In the genomic region with DNA sequence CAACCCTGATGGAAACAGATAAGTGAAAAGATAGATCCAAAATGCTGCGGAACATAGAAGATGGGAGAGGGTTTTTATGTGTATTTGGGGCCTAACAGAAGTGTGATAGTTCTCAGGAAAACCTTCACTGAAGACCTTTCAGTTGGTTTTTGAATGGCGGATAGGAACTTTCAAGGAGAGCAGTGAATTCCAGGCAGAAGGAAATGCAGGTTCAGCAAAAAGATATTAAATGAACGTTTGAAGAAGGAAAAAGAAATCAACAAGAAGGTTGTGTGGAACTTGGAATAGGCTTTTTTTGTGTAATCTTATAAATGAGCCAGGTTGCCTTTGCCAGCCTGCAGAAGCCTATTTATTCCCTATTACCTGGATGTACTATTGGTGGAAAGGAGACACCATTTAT, we compare ENCODE assay signal across 19 cellular contexts. TPM values are rescaled to one million over a fixed set of nuclear protein-coding genes. Genes with fewer than 3 reads are reported as not detected.
A peak's percentile ranks its signal among the peaks of the same experiment; 100 is the strongest.
DNase-seq lines count a peak whose midpoint lies in the region; ATAC-seq and TF ChIP-seq lines count a peak whose summit lies in the region.
"Had no signal": no experiment of that assay in that cellular context is flagged by ENCODE, and none has a peak within 500 bp of the region (broad histone marks: within the 10 kb centered on the region; RNA-seq: fewer than 3 reads in every experiment).

No MANE protein-coding gene starts in this region.

- peak overlapping the region; percentile 72 for H3K9ac ChIP-seq in SU-DHL-6 (ENCODE audit: low read length)

- H3F3A ChIP-seq in SU-DHL-6 (ENCODE audit: insufficient read depth), result peaks cover 15% of the 10 kb centered on the region

- H3K4me3 ChIP-seq in SU-DHL-6 (ENCODE audit: insufficient read depth, low read length, poor library complexity, severe bottlenecking), result peak overlapping the region; percentile 98
- no peak overlapping the region for H3K4me3 ChIP-seq in hepatocyte
- H3K4me3 ChIP-seq in heart left ventricle, result peak overlapping the region in 3 of 12 donors; percentile 81 to 88 (median 85)

- intact Hi-C loops in heart left ventricle (cut with DNase I), result loop anchor here in 2 of 10 donors (10.0 kb wide), 3 partner anchors 357 to 443 kb away; a partner anchor contains a TSS

- no peaks in the 10 kb centered on the region for H3K9me3 Mint-ChIP-seq in stimulated activated naive CD8-positive, alpha-beta T cell treated with anti-CD3 and anti-CD28 coated beads, Interleukin-15, amount 100 ng/mL, for 72 hours
- H3K9me3 Mint-ChIP-seq: activated T-helper 2 cell treated with anti-CD3 and anti-CD28 coated beads, Interferon-gamma antibody, Interleukin-2, Interleukin-4, amounts not matched to agents 10 μg/mL and 5 μg/mL and 100 μg/mL, durations not matched to agents 14 hours and 24 hours and 36 hours had no signal

- no peaks in the 10 kb centered on the region for H3K27me3 Mint-ChIP-seq in stimulated activated naive CD8-positive, alpha-beta T cell treated with anti-CD3 and anti-CD28 coated beads, Interleukin-15, amount 100 ng/mL, for 72 hours

- H2AFZ ChIP-seq in SU-DHL-6 (ENCODE audit: low read depth, low read length, severe bottlenecking) (no peak overlapping the region), hepatocyte (no peak overlapping the region)

- H3K27ac ChIP-seq in SU-DHL-6 (ENCODE audit: low read depth, low read length), result no peak overlapping the region
- no peak overlapping the region for H3K27ac ChIP-seq in hepatocyte
- no peak overlapping the region for H3K27ac ChIP-seq in heart left ventricle

- H3K27ac Mint-ChIP-seq in stimulated activated naive CD8-positive, alpha-beta T cell treated with anti-CD3 and anti-CD28 coated beads, Interleukin-15, amount 100 ng/mL, for 72 hours, result peak overlapping the region in 1 of 2 donors; percentile 38
- H3K27ac Mint-ChIP-seq: activated T-helper 2 cell treated with anti-CD3 and anti-CD28 coated beads, Interferon-gamma antibody, Interleukin-2, Interleukin-4, amounts not matched to agents 10 μg/mL and 5 μg/mL and 100 μg/mL, durations not matched to agents 14 hours and 24 hours and 36 hours had no signal

- TF ChIP-seq POLR2A in erythroblast (IDR thresholded peaks at IDR 0.05; ENCODE audit: low read length) (no peak), heart left ventricle (IDR thresholded peaks at IDR 0.05) (no peak)

- peaks cover 41% of the 10 kb centered on the region for H3K4me1 Mint-ChIP-seq in stimulated activated naive CD8-positive, alpha-beta T cell treated with anti-CD3 and anti-CD28 coated beads, Interleukin-15, amount 100 ng/mL, for 72 hours

- H3K9me2 ChIP-seq in SU-DHL-6 (replicated peaks; ENCODE audit: insufficient read depth, low read length) (no peaks in the 10 kb centered on the region), hepatocyte (replicated peaks; ENCODE audit: insufficient read depth) (no peaks in the 10 kb centered on the region)

- H3K4me3 Mint-ChIP-seq in stimulated activated naive CD8-positive, alpha-beta T cell treated with anti-CD3 and anti-CD28 coated beads, Interleukin-15, amount 100 ng/mL, for 72 hours, result peak overlapping the region; percentile 92 to 93

- H3K79me2 ChIP-seq in SU-DHL-6 (ENCODE audit: insufficient read depth, low read length) (peaks cover 81% of the 10 kb centered on the region), hepatocyte (peaks cover 77% of the 10 kb centered on the region)

- no peak for TF ChIP-seq CTCF in SU-DHL-6 (IDR thresholded peaks at IDR 0.05; ENCODE audit: insufficient read depth, low read length, poor library complexity, severe bottlenecking)
- TF ChIP-seq CTCF in hepatocyte (IDR thresholded peaks at IDR 0.05; ENCODE audit: poor library complexity), result no peak
- no peak for TF ChIP-seq CTCF in GM13977 (IDR thresholded peaks at IDR 0.05; ENCODE audit: extremely low read depth, insufficient read depth, missing control alignments)
- TF ChIP-seq CTCF in heart left ventricle (IDR thresholded peaks at IDR 0.05), result no peak

- H3K27me3 ChIP-seq in SU-DHL-6 (ENCODE audit: low read length), result no peaks in the 10 kb centered on the region
- no peaks in the 10 kb centered on the region for H3K27me3 ChIP-seq in hepatocyte
- no peaks in the 10 kb centered on the region for H3K27me3 ChIP-seq in heart left ventricle

- 89% methylated on average over 3 of the region's 3 CpGs for WGBS in hepatocyte (ENCODE audit: low lambda C conversion rate, missing lambda C conversion rate)
- 51 to 75% (median 68%) methylated on average over 3 of the region's 3 CpGs for WGBS in heart left ventricle, 4 donors

- H3K4me2 ChIP-seq in SU-DHL-6 (ENCODE audit: low read depth, low read length, poor library complexity, severe bottlenecking), result peak overlapping the region; percentile 98
- H3K4me2 ChIP-seq in hepatocyte, result peak overlapping the region; percentile 86

- no peak for ATAC-seq in stimulated activated naive CD8-positive, alpha-beta T cell treated with anti-CD3 and anti-CD28 coated beads, Interleukin-15, amount 100 ng/mL, for 72 hours
- no peak for ATAC-seq in stimulated activated naive CD8-positive, alpha-beta T cell treated with anti-CD3 and anti-CD28 coated beads, Interleukin-15, Interleukin-2, amounts not matched to agents 100 U/mL and 50 U/mL, for 24 hours
- ATAC-seq in heart left ventricle, result no peak
- ATAC-seq: HCT116 had no signal

- in situ Hi-C loops in GM13977 (cut with MboI; ENCODE audit: low pct_unique_long_range_greater_than_20kb, low sequenced_read_pairs, unreplicated experiment), result no loop called here

- H3K4me1 ChIP-seq in hepatocyte (ENCODE audit: insufficient read depth), result peaks cover 6% of the 10 kb centered on the region
- H3K4me1 ChIP-seq in heart left ventricle, result peaks cover 0 to 39% (median 27%) of the 10 kb centered on the region in 12 donors

- H3K36me3 ChIP-seq in SU-DHL-6 (ENCODE audit: low read length), result no peaks in the 10 kb centered on the region
- H3K36me3 ChIP-seq in hepatocyte (replicated peaks; ENCODE audit: insufficient read depth, low read depth), result no peaks in the 10 kb centered on the region
- H3K36me3 ChIP-seq in heart left ventricle, result no peaks in the 10 kb centered on the region

- no peak for DNase-seq in stimulated activated naive CD8-positive, alpha-beta T cell treated with anti-CD3 and anti-CD28 coated beads, Interleukin-15, amount 100 ng/mL, for 72 hours
- no peak for DNase-seq in stimulated activated naive CD8-positive, alpha-beta T cell treated with anti-CD3 and anti-CD28 coated beads, Interleukin-15, Interleukin-2, amounts not matched to agents 100 U/mL and 50 U/mL, for 24 hours
- DNase-seq in hepatocyte (ENCODE audit: low spot score), result no peak
- DNase-seq in erythroblast (lab: John Stamatoyannopoulos, UW), result no peak
- no peak for DNase-seq in GM13977 (ENCODE audit: low spot score)
- no peak for DNase-seq in heart left ventricle
- no peak for DNase-seq in inferior parietal cortex (ENCODE audit: extremely low spot score)
- DNase-seq: activated CD4-positive, alpha-beta T cell treated with anti-CD3 and anti-CD28 coated beads for 48 hours; DMS53; effector memory CD4-positive, alpha-beta T cell; foreskin melanocyte; mesendoderm; NCI-H187 treated with DMSO at 0.1 percent for 48 hours; NCI-H524; posterior cingulate gyrus; substantia nigra had no signal

- no peaks in the 10 kb centered on the region for H4K20me1 ChIP-seq in SU-DHL-6 (ENCODE audit: low read depth, low read length)
- H4K20me1 ChIP-seq in hepatocyte (ENCODE audit: insufficient read depth, poor library complexity, severe bottlenecking), result no peaks in the 10 kb centered on the region

- no peaks in the 10 kb centered on the region for H3K9me3 ChIP-seq in SU-DHL-6 (ENCODE audit: insufficient read depth, low read length)
- H3K9me3 ChIP-seq in hepatocyte (ENCODE audit: low read depth), result no peaks in the 10 kb centered on the region
- H3K9me3 ChIP-seq in heart left ventricle, result no peaks in the 10 kb centered on the region

RNA-seq across cellular contexts. Expression of a gene that starts 2.1 kb away (rescaled TPM):
- total RNA-seq in hepatocyte, result 75.0 and 78.0 TPM in 2 replicates
- polyA plus RNA-seq in hepatocyte, result 31.3 and 31.4 TPM in 2 replicates
- total RNA-seq in heart left ventricle, result 10 to 100 TPM; 25.2 to 59.8 (median 39.1) TPM
- polyA plus RNA-seq in heart left ventricle, result 10 to 100 TPM; 16.6 to 34.9 TPM

RNA-seq across cellular contexts. Expression of a gene that starts 2.3 kb away (rescaled TPM):
- total RNA-seq in hepatocyte (4.7 and 7.4 TPM in 2 replicates), heart left ventricle (10 to 100 TPM in 7 of 9 donors, 1 to 10 TPM in 2; 8.6 to 17.8 (median 13.3) TPM)
- polyA plus RNA-seq in hepatocyte (1.5 and 5.5 TPM in 2 replicates), heart left ventricle (1 to 10 TPM; 6.7 to 9.4 TPM)
